In genomic region chr7:99979814-99980225, GRCh38 we compare ENCODE assay signal across 9 cellular contexts. TPM values are rescaled to one million over a fixed set of nuclear protein-coding genes. Genes with fewer than 3 reads are reported as not detected.
A peak's percentile ranks its signal among the peaks of the same experiment; 100 is the strongest.
DNase-seq lines count a peak whose midpoint lies in the region; ATAC-seq and TF ChIP-seq lines count a peak whose summit lies in the region.
"Not testable (repeated sequence)": the region's sequence is repeated elsewhere in the genome, so short reads cannot be mapped to it uniquely, and the experiment has no call there.
"Had no signal": no experiment of that assay in that cellular context is flagged by ENCODE, and none has a peak within 500 bp of the region (broad histone marks: within the 10 kb centered on the region; RNA-seq: fewer than 3 reads in every experiment).

No MANE protein-coding gene starts in this region.

- TF ChIP-seq CTCF in Caco-2 (IDR thresholded peaks at IDR 0.05; ENCODE audit: insufficient read depth in 1 of 2, low read depth in 1 of 2, low read length in 1 of 2, severe bottlenecking in 1 of 2, unreplicated experiment in 1 of 2) (peak; percentile 41 to 88), astrocyte of the cerebellum (IDR thresholded peaks at IDR 0.05; ENCODE audit: low read depth, low read length, missing control alignments) (peak; percentile 52), parathyroid adenoma (IDR thresholded peaks at IDR 0.05) (peak; percentile 74)

- ATAC-seq in HG03378 (IDR thresholded peaks at IDR 0.05; ENCODE audit: unreplicated experiment) (peak; percentile 25), left cardiac atrium (peak; percentile 49 to 64)
- peak; percentile 75 for ATAC-seq in stimulated activated memory B cell treated with anti-CD40 and anti-IgM and Interleukin-4, amounts not matched to agents 10 μg/mL and 1 μg/mL and 100 μg/mL, for 72 hours

- H3K4me1 Mint-ChIP-seq in Caco-2 (ENCODE audit: low read depth, unreplicated experiment); stimulated activated memory B cell treated with anti-CD40 and anti-IgM and Interleukin-4, amounts not matched to agents 10 μg/mL and 1 μg/mL and 100 μg/mL, for 72 hours: not testable (repeated sequence)

- H3K4me1 ChIP-seq in Caco-2, parathyroid adenoma: not testable (repeated sequence)

- not testable (repeated sequence) for H3K4me3 ChIP-seq in Caco-2 (ENCODE audit: low read depth, low read length); astrocyte of the cerebellum (ENCODE audit: low read depth, low read length); parathyroid adenoma (ENCODE audit: low read depth, low read length)

- POLR2A ChIA-PET in Caco-2 (lab: Charles Lee), result interaction anchor here (0.5 kb wide), 1 partner anchor 42 kb away, joined by 3 read pairs; no protein-coding TSS in a partner anchor

- H3K4me3 Mint-ChIP-seq in Caco-2 (ENCODE audit: unreplicated experiment); stimulated activated memory B cell treated with anti-CD40 and anti-IgM and Interleukin-4, amounts not matched to agents 10 μg/mL and 1 μg/mL and 100 μg/mL, for 72 hours: not testable (repeated sequence)

- not testable (repeated sequence) for H3K36me3 Mint-ChIP-seq in Caco-2 (ENCODE audit: insufficient read depth, unreplicated experiment); stimulated activated memory B cell treated with anti-CD40 and anti-IgM and Interleukin-4, amounts not matched to agents 10 μg/mL and 1 μg/mL and 100 μg/mL, for 72 hours

- H2AFZ ChIP-seq in parathyroid adenoma, result not testable (repeated sequence)

- in situ Hi-C loops in astrocyte of the cerebellum (cut with HindIII; ENCODE audit: low sequenced_read_pairs), result not testable (repeated sequence)

- not testable (repeated sequence) for H3K9ac ChIP-seq in parathyroid adenoma

- intact Hi-C loops in Caco-2 (cut with micrococcal nuclease; ENCODE audit: unreplicated experiment), result loop anchor here (1.0 kb wide), 1 partner anchor 67 kb away; no protein-coding TSS in a partner anchor
- intact Hi-C loops in left cardiac atrium (cut with DNase I), result loop anchor here in 1 of 2 donors (10.0 kb wide), 1 partner anchor 65 kb away; the partner anchor contains the start of gene TRIM4

- H3K36me3 ChIP-seq in Caco-2 (ENCODE audit: control insufficient read depth, insufficient read depth, low read length); parathyroid adenoma (ENCODE audit: control insufficient read depth, insufficient read depth, low read length): not testable (repeated sequence)

- H3K27me3 Mint-ChIP-seq in Caco-2 (ENCODE audit: insufficient read depth, unreplicated experiment), result peaks cover 13% of the 10 kb centered on the region
- peaks cover 47% of the 10 kb centered on the region for H3K27me3 Mint-ChIP-seq in stimulated activated memory B cell treated with anti-CD40 and anti-IgM and Interleukin-4, amounts not matched to agents 10 μg/mL and 1 μg/mL and 100 μg/mL, for 72 hours

- not testable (repeated sequence) for H3K79me2 ChIP-seq in parathyroid adenoma

- not testable (repeated sequence) for H3K9me3 Mint-ChIP-seq in Caco-2 (ENCODE audit: unreplicated experiment); stimulated activated memory B cell treated with anti-CD40 and anti-IgM and Interleukin-4, amounts not matched to agents 10 μg/mL and 1 μg/mL and 100 μg/mL, for 72 hours

- CTCF ChIA-PET in Caco-2 (lab: Charles Lee), result interaction anchor here (0.6 to 0.8 kb wide), 5 partner anchors 11 to 151 kb away, joined by 3 to 4 read pairs (median 3); partner anchors contain the start of gene COPS6

- not testable (repeated sequence) for H3K27ac ChIP-seq in parathyroid adenoma

- H3K27ac Mint-ChIP-seq in Caco-2 (ENCODE audit: unreplicated experiment); stimulated activated memory B cell treated with anti-CD40 and anti-IgM and Interleukin-4, amounts not matched to agents 10 μg/mL and 1 μg/mL and 100 μg/mL, for 72 hours: not testable (repeated sequence)

- not testable (repeated sequence) for BruUV-seq in Caco-2 (replicated peaks; lab: Mats Ljungman, UMichigan)

- H3K4me2 ChIP-seq in parathyroid adenoma (ENCODE audit: low read length), result not testable (repeated sequence)

- DNase-seq in Caco-2 (peak; percentile 61 to 67), NCI-H82 treated with DMSO at 0.1 percent for 48 hours (lab: John Stamatoyannopoulos, UW; ENCODE audit: unreplicated experiment) (peak; percentile 20), left cardiac atrium (peak; percentile 62)
- peak; percentile 72 for DNase-seq in activated CD4-positive, alpha-beta T cell treated with anti-CD3 and anti-CD28 coated beads for 48 hours
- DNase-seq in astrocyte of the cerebellum (ENCODE audit: low read depth), result not testable (repeated sequence)

- not testable (repeated sequence) for H3K27me3 ChIP-seq in Caco-2 (replicated peaks; ENCODE audit: control insufficient read depth, insufficient read depth, low read length); parathyroid adenoma (ENCODE audit: control insufficient read depth, insufficient read depth, low read length)

- not testable (repeated sequence) for H3K9me3 ChIP-seq in Caco-2; parathyroid adenoma (ENCODE audit: control insufficient read depth, low read length)

RNA-seq across cellular contexts. Expression of gene AZGP1, which starts 4.0 kb away (rescaled TPM):
- total RNA-seq in Caco-2 (2022) (not detected in 2 replicates), left cardiac atrium (10 to 100 TPM; 36.2 to 91.1 TPM)
- total RNA-seq: mononuclear cell had no signal

RNA-seq across cellular contexts. Expression of gene ZKSCAN1, which starts 35.6 kb away (rescaled TPM):
- 44.8 and 47.5 TPM in 2 replicates for total RNA-seq in Caco-2 (2022)
- 10 to 100 TPM; 36.7 to 47.0 TPM for total RNA-seq in left cardiac atrium

RNA-seq across cellular contexts. Expression of gene GJC3, which starts 50.4 kb away (rescaled TPM):
- total RNA-seq in Caco-2 (2022) (0.27 TPM in 1 of 2 replicates, not detected in the other), left cardiac atrium (under 1 TPM; 0.37 to 0.59 TPM)

Comparison
In these comparisons a context has a peak if more than half of its experiments do, and no peak if none do; other contexts are left out.
1. ATAC-seq: peak in every context shown above with its lines; median percentile 75 in stimulated activated memory B cell treated with anti-CD40 and anti-IgM and Interleukin-4, amounts not matched to agents 10 μg/mL and 1 μg/mL and 100 μg/mL, for 72 hours; 56 in left cardiac atrium; 25 in HG03378.
2. RNA of gene AZGP1, which starts 4.0 kb away (total RNA-seq): 36.2 to 91.1 TPM in left cardiac atrium; not detected in Caco-2; every median in the first group is over 10 times any median in the second.
3. Peak in every context shown above with its lines, with median percentiles within 50 percentile points of each other: CTCF ChIP-seq.